ENCODE assay signal across 16 cellular contexts in the genomic region with DNA sequence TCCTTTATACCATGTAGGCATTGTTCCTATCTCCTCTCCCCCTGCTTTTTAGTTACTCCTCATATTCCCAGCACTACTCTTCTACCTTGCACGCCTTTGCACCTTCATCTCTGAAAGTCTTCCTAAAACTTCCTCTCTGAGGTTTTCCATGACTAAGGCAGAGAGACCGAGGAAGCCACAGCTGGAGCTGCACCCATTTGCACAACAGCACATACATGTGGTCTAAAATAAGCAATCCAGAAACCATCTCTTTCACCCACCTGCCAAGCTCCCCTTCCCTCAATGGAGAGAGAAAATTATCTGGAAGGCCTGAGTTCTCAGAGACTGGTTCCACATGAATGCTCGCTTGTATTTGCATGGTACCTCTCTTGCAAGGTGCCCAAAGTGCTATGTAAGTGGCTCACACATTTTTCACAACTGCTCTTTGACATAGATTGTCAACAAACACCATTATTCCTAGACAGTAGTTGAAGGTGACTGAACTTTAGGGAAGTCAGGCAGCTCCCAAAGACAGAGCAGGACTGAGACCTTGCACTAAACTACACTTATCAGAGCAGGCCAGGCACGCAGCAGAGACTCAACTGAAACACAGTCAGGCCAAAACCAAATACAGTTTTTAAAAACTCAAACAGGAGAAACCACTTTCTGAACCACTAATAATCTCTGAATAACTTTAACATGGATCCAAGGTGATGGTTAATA.
DNase-seq lines count a peak whose midpoint lies in the region; ATAC-seq, FAIRE-seq and TF ChIP-seq lines count a peak whose summit lies in the region.
"Had no signal": no experiment of that assay in that cellular context is flagged by ENCODE, and none has a peak within 500 bp of the region (broad histone marks: within the 10 kb centered on the region; RNA-seq: fewer than 3 reads in every experiment).

No MANE protein-coding gene starts in this region.

- no peaks in the 10 kb centered on the region for H3K4me1 Mint-ChIP-seq in astrocyte (ENCODE audit: low read depth, unreplicated experiment)
- no peaks in the 10 kb centered on the region for H3K4me1 Mint-ChIP-seq in stimulated activated effector memory CD8-positive, alpha-beta T cell treated with anti-CD3 and anti-CD28 coated beads, Interleukin-12 subunit alpha, Interleukin-12 subunit beta, amount 100 ng/mL, for 72 hours
- no peaks in the 10 kb centered on the region for H3K4me1 Mint-ChIP-seq in activated CD4-positive, alpha-beta T cell treated with anti-CD3 and anti-CD28 coated beads for 36 hours

- peak; percentile 8 for ATAC-seq in stimulated activated effector memory CD8-positive, alpha-beta T cell treated with anti-CD3 and anti-CD28 coated beads, Interleukin-12 subunit alpha, Interleukin-12 subunit beta, amount 100 ng/mL, for 72 hours
- no peak for ATAC-seq in activated CD4-positive, alpha-beta T cell treated with anti-CD3 and anti-CD28 coated beads for 36 hours
- ATAC-seq in left lobe of liver, result no peak

- no peak overlapping the region for H3K4me2 ChIP-seq in astrocyte (ENCODE audit: low read length)

- H2AFZ ChIP-seq in astrocyte (ENCODE audit: low read depth, low read length), result no peak overlapping the region

- no peaks in the 10 kb centered on the region for H3K79me2 ChIP-seq in astrocyte (ENCODE audit: insufficient read depth, low read length)

- no peak for FAIRE-seq in astrocyte (lab: Jason Lieb, UNC)
- FAIRE-seq: GM19239, RCC 7860 had no signal

- intact Hi-C loops in activated CD4-positive, alpha-beta T cell treated with anti-CD3 and anti-CD28 coated beads for 36 hours (cut with DNase I, micrococcal nuclease), result no loop called here

- TF ChIP-seq CTCF in NB4 (IDR thresholded peaks at IDR 0.05; ENCODE audit: low read depth, low read length), result no peak
- TF ChIP-seq CTCF in astrocyte (IDR thresholded peaks at IDR 0.05; ENCODE audit: insufficient read depth, low read depth, low read length), result no peak

- no peak overlapping the region for H3K27ac Mint-ChIP-seq in astrocyte (ENCODE audit: unreplicated experiment)
- H3K27ac Mint-ChIP-seq in stimulated activated effector memory CD8-positive, alpha-beta T cell treated with anti-CD3 and anti-CD28 coated beads, Interleukin-12 subunit alpha, Interleukin-12 subunit beta, amount 100 ng/mL, for 72 hours, result no peak overlapping the region
- H3K27ac Mint-ChIP-seq in activated CD4-positive, alpha-beta T cell treated with anti-CD3 and anti-CD28 coated beads for 36 hours, result no peak overlapping the region
- H3K27ac Mint-ChIP-seq: T-helper 2 cell treated with Interferon-gamma antibody and Interleukin-4, amounts not matched to agents 5 μg/mL and 100 μg/mL, for 36 hours had no signal

- H3K27me3 ChIP-seq in astrocyte (ENCODE audit: insufficient read depth, low read length), result no peaks in the 10 kb centered on the region

- no peaks in the 10 kb centered on the region for H3K36me3 Mint-ChIP-seq in astrocyte (ENCODE audit: low read depth, unreplicated experiment)
- H3K36me3 Mint-ChIP-seq in stimulated activated effector memory CD8-positive, alpha-beta T cell treated with anti-CD3 and anti-CD28 coated beads, Interleukin-12 subunit alpha, Interleukin-12 subunit beta, amount 100 ng/mL, for 72 hours, result no peaks in the 10 kb centered on the region
- no peaks in the 10 kb centered on the region for H3K36me3 Mint-ChIP-seq in activated CD4-positive, alpha-beta T cell treated with anti-CD3 and anti-CD28 coated beads for 36 hours (ENCODE audit: low read depth)

- no peak for TF ChIP-seq POLR2A in NB4 (IDR thresholded peaks at IDR 0.05; ENCODE audit: extremely low read depth, insufficient read length)

- no peak overlapping the region for H3K9ac ChIP-seq in astrocyte (ENCODE audit: low read length)

- DNase-seq in SKM-1 treated with dmso at 0.1 percent for 144 hours (lab: John Stamatoyannopoulos, UW; ENCODE audit: unreplicated experiment), result peak; percentile 20
- no peak for DNase-seq in SKM-1 (lab: John Stamatoyannopoulos, UW; ENCODE audit: unreplicated experiment)
- DNase-seq in NB4 (ENCODE audit: low read depth), result peak; percentile 49
- DNase-seq in astrocyte (ENCODE audit: low read depth), result peak; percentile 3
- no peak for DNase-seq in stimulated activated effector memory CD8-positive, alpha-beta T cell treated with anti-CD3 and anti-CD28 coated beads, Interleukin-12 subunit alpha, Interleukin-12 subunit beta, amount 100 ng/mL, for 72 hours (ENCODE audit: low spot score in 2 of 2)
- DNase-seq in activated CD4-positive, alpha-beta T cell treated with anti-CD3 and anti-CD28 coated beads for 36 hours, result no peak
- no peak for DNase-seq in left lobe of liver (ENCODE audit: low spot score)
- no peak for DNase-seq in mucosa of gallbladder (ENCODE audit: low spot score)
- DNase-seq: NCI-H1436, NCI-H2081 treated with DMSO at 0.1 percent for 48 hours, SIG-M5, SW 1271 had no signal

- H3K9me3 Mint-ChIP-seq in astrocyte (ENCODE audit: unreplicated experiment), result no peaks in the 10 kb centered on the region
- no peaks in the 10 kb centered on the region for H3K9me3 Mint-ChIP-seq in stimulated activated effector memory CD8-positive, alpha-beta T cell treated with anti-CD3 and anti-CD28 coated beads, Interleukin-12 subunit alpha, Interleukin-12 subunit beta, amount 100 ng/mL, for 72 hours
- H3K9me3 Mint-ChIP-seq in activated CD4-positive, alpha-beta T cell treated with anti-CD3 and anti-CD28 coated beads for 36 hours (ENCODE audit: low read depth), result no peaks in the 10 kb centered on the region
- H3K9me3 Mint-ChIP-seq: T-helper 2 cell treated with Interferon-gamma antibody and Interleukin-4, amounts not matched to agents 5 μg/mL and 100 μg/mL, for 36 hours had no signal

- POLR2A ChIA-PET in activated CD4-positive, alpha-beta T cell treated with anti-CD3 and anti-CD28 coated beads for 36 hours (lab: Charles Lee), result no interaction called here

- H3K4me3 ChIP-seq in NB4 (ENCODE audit: low read depth, low read length) (no peak overlapping the region), astrocyte (ENCODE audit: insufficient read depth, low read depth, low read length) (no peak overlapping the region)

- H3K4me3 Mint-ChIP-seq in astrocyte (ENCODE audit: unreplicated experiment), result no peak overlapping the region
- no peak overlapping the region for H3K4me3 Mint-ChIP-seq in stimulated activated effector memory CD8-positive, alpha-beta T cell treated with anti-CD3 and anti-CD28 coated beads, Interleukin-12 subunit alpha, Interleukin-12 subunit beta, amount 100 ng/mL, for 72 hours
- no peak overlapping the region for H3K4me3 Mint-ChIP-seq in activated CD4-positive, alpha-beta T cell treated with anti-CD3 and anti-CD28 coated beads for 36 hours
- H3K4me3 Mint-ChIP-seq: T-helper 2 cell treated with Interferon-gamma antibody and Interleukin-4, amounts not matched to agents 5 μg/mL and 100 μg/mL, for 36 hours had no signal

- no peaks in the 10 kb centered on the region for H3K4me1 ChIP-seq in astrocyte (ENCODE audit: insufficient read depth, low read length)

- no peak overlapping the region for H3K27ac ChIP-seq in astrocyte (ENCODE audit: low read depth, low read length)
- H3K27ac ChIP-seq: C4-2B had no signal

- H3K36me3 ChIP-seq in astrocyte (ENCODE audit: insufficient read depth, low read length), result no peaks in the 10 kb centered on the region

- H3K27me3 Mint-ChIP-seq in astrocyte (ENCODE audit: low read depth, unreplicated experiment), result no peaks in the 10 kb centered on the region
- peaks cover 2% of the 10 kb centered on the region for H3K27me3 Mint-ChIP-seq in activated CD4-positive, alpha-beta T cell treated with anti-CD3 and anti-CD28 coated beads for 36 hours

- no peaks in the 10 kb centered on the region for H4K20me1 ChIP-seq in astrocyte (ENCODE audit: insufficient read depth, low read length)

- CTCF ChIA-PET in activated CD4-positive, alpha-beta T cell treated with anti-CD3 and anti-CD28 coated beads for 36 hours (lab: Charles Lee), result no interaction called here

- H3K9me3 ChIP-seq in astrocyte (ENCODE audit: insufficient read depth, low read depth, low read length), result no peaks in the 10 kb centered on the region

Comparison
In these comparisons a context has a peak if more than half of its experiments do, and no peak if none do; other contexts are left out.
1. DNase-seq: peak in SKM-1 treated with dmso at 0.1 percent for 144 hours (single experiment), NB4 (single experiment) and astrocyte (single experiment); none in SKM-1 (single experiment), stimulated activated effector memory CD8-positive, alpha-beta T cell treated with anti-CD3 and anti-CD28 coated beads, Interleukin-12 subunit alpha, Interleukin-12 subunit beta, amount 100 ng/mL, for 72 hours (0 of 2), activated CD4-positive, alpha-beta T cell treated with anti-CD3 and anti-CD28 coated beads for 36 hours (single experiment), left lobe of liver (single experiment) and mucosa of gallbladder (single experiment).